In genomic region chr11:3849297-3849874, GRCh38 we compare ENCODE assay signal across 8 cellular contexts. TPM values are rescaled to one million over a fixed set of nuclear protein-coding genes. Genes with fewer than 3 reads are reported as not detected.
A peak's percentile ranks its signal among the peaks of the same experiment; 100 is the strongest.
DNase-seq lines count a peak whose midpoint lies in the region; ATAC-seq and TF ChIP-seq lines count a peak whose summit lies in the region.

No MANE protein-coding gene starts in this region.

- H3K4me3 Mint-ChIP-seq in activated T-cell treated with anti-CD3 and anti-CD28 coated beads, Interleukin-2, amount 50 U/mL, for 72 hours: no peak overlapping the region
- no peak overlapping the region for H3K4me3 Mint-ChIP-seq in glutamatergic neuron (ENCODE audit: unreplicated experiment)

- peaks cover 0 to 4% (median 2%) of the 10 kb centered on the region in 4 donors for H3K4me1 ChIP-seq in sigmoid colon

- peaks cover 44% of the 10 kb centered on the region for H3K4me1 Mint-ChIP-seq in activated T-cell treated with anti-CD3 and anti-CD28 coated beads, Interleukin-2, amount 50 U/mL, for 72 hours (ENCODE audit: low read depth)
- no peaks in the 10 kb centered on the region for H3K4me1 Mint-ChIP-seq in glutamatergic neuron (ENCODE audit: low read depth, unreplicated experiment)

- peak; percentile 45 for ATAC-seq in GM18861 (IDR thresholded peaks at IDR 0.05; ENCODE audit: unreplicated experiment)
- peak; percentile 51 to 55 for ATAC-seq in activated T-cell treated with anti-CD3 and anti-CD28 coated beads, Interleukin-2, amount 50 U/mL, for 72 hours (replicated peaks in 1 of 2)
- no peak for ATAC-seq in HG03139 (IDR thresholded peaks at IDR 0.05; ENCODE audit: unreplicated experiment)
- no peak for ATAC-seq in HG03460 (IDR thresholded peaks at IDR 0.05; ENCODE audit: unreplicated experiment)

- H3K9me3 Mint-ChIP-seq in activated T-cell treated with anti-CD3 and anti-CD28 coated beads, Interleukin-2, amount 50 U/mL, for 72 hours: no peaks in the 10 kb centered on the region
- H3K9me3 Mint-ChIP-seq in glutamatergic neuron (ENCODE audit: unreplicated experiment): no peaks in the 10 kb centered on the region

- H3K36me3 ChIP-seq in sigmoid colon: no peaks in the 10 kb centered on the region

- H3K27me3 ChIP-seq in sigmoid colon: no peaks in the 10 kb centered on the region

- H3K9me3 ChIP-seq in sigmoid colon: no peaks in the 10 kb centered on the region

- DNase-seq in NCI-H446 (lab: John Stamatoyannopoulos, UW) (peak; percentile 20 to 64), glutamatergic neuron (no peak), sigmoid colon (no peak)
- peak; percentile 47 to 59 for DNase-seq in activated T-cell treated with anti-CD3 and anti-CD28 coated beads, Interleukin-2, amount 50 U/mL, for 72 hours

- no peak overlapping the region for H3K27ac ChIP-seq in C4-2B
- H3K27ac ChIP-seq in sigmoid colon: no peak overlapping the region

- no peak for TF ChIP-seq EP300 in sigmoid colon (IDR thresholded peaks at IDR 0.05)

- H3K27me3 Mint-ChIP-seq in activated T-cell treated with anti-CD3 and anti-CD28 coated beads, Interleukin-2, amount 50 U/mL, for 72 hours (ENCODE audit: low read depth): no peaks in the 10 kb centered on the region
- H3K27me3 Mint-ChIP-seq in glutamatergic neuron (ENCODE audit: unreplicated experiment): no peaks in the 10 kb centered on the region

- H3K4me3 ChIP-seq in sigmoid colon: no peak overlapping the region

- no peak for TF ChIP-seq POLR2A in sigmoid colon (IDR thresholded peaks at IDR 0.05)

- WGBS in sigmoid colon, 2 donors: 66 to 69% methylated on average over 10 of the region's 10 CpGs

- no peaks in the 10 kb centered on the region for H3K36me3 Mint-ChIP-seq in activated T-cell treated with anti-CD3 and anti-CD28 coated beads, Interleukin-2, amount 50 U/mL, for 72 hours (ENCODE audit: insufficient read depth in 2 of 2)
- no peaks in the 10 kb centered on the region for H3K36me3 Mint-ChIP-seq in glutamatergic neuron (ENCODE audit: unreplicated experiment)

- TF ChIP-seq CTCF in C4-2B (conservative IDR thresholded peaks at IDR 0.05) (peak; percentile 87), glutamatergic neuron (IDR thresholded peaks at IDR 0.05; ENCODE audit: partially characterized antibody, unreplicated experiment) (peak; percentile 63), sigmoid colon (IDR thresholded peaks at IDR 0.05) (peak; percentile 50 to 68 (median 58))

- H3K27ac Mint-ChIP-seq in activated T-cell treated with anti-CD3 and anti-CD28 coated beads, Interleukin-2, amount 50 U/mL, for 72 hours: peak overlapping the region; percentile 72
- H3K27ac Mint-ChIP-seq in glutamatergic neuron (ENCODE audit: unreplicated experiment): no peak overlapping the region

- intact Hi-C loops in sigmoid colon (cut with DNase I): no loop called here

RNA-seq across cellular contexts. Expression of gene STIM1, which starts 6.1 kb away (rescaled TPM):
- total RNA-seq in activated T-cell treated with anti-CD3 and anti-CD28 coated beads, Interleukin-2, amount 50 U/mL, for 72 hours: 100 to 1,000 TPM; 129 to 157 TPM
- total RNA-seq in glutamatergic neuron (ENCODE audit: unreplicated experiment) (9.6 TPM), sigmoid colon (10 to 100 TPM; 24.7 to 37.4 (median 30.4) TPM)
- polyA plus RNA-seq in sigmoid colon: 10 to 100 TPM in 2 of 3 donors, 1 to 10 TPM in 1; 5.3 to 44.8 (median 15.6) TPM

RNA-seq across cellular contexts. Expression of gene RHOG, which starts 8.6 kb away (rescaled TPM):
- 100 to 1,000 TPM; 196 to 215 TPM for total RNA-seq in activated T-cell treated with anti-CD3 and anti-CD28 coated beads, Interleukin-2, amount 50 U/mL, for 72 hours
- total RNA-seq in glutamatergic neuron (ENCODE audit: unreplicated experiment): 6.6 TPM
- 10 to 100 TPM; 37.3 to 48.7 (median 46.0) TPM for total RNA-seq in sigmoid colon
- 10 to 100 TPM; 59.5 to 90.3 (median 81.8) TPM for polyA plus RNA-seq in sigmoid colon

RNA-seq across cellular contexts. Expression of gene PGAP2, which starts 41.0 kb away (rescaled TPM):
- 10 to 100 TPM; 37.6 to 45.9 TPM for total RNA-seq in activated T-cell treated with anti-CD3 and anti-CD28 coated beads, Interleukin-2, amount 50 U/mL, for 72 hours
- 20.0 TPM for total RNA-seq in glutamatergic neuron (ENCODE audit: unreplicated experiment)
- total RNA-seq in sigmoid colon: 1 to 10 TPM; 3.7 to 7.1 (median 4.5) TPM
- 10 to 100 TPM in 2 of 3 donors, 1 to 10 TPM in 1; 6.9 to 19.4 (median 11.4) TPM for polyA plus RNA-seq in sigmoid colon

RNA-seq across cellular contexts. Expression of gene NUP98, which starts 52.0 kb away (rescaled TPM):
- 100 to 1,000 TPM; 141 to 149 TPM for total RNA-seq in activated T-cell treated with anti-CD3 and anti-CD28 coated beads, Interleukin-2, amount 50 U/mL, for 72 hours
- 49.6 TPM for total RNA-seq in glutamatergic neuron (ENCODE audit: unreplicated experiment)
- total RNA-seq in sigmoid colon: 100 to 1,000 TPM in 3 of 4 donors, 10 to 100 TPM in 1; 83.5 to 158 (median 126) TPM
- polyA plus RNA-seq in sigmoid colon: 10 to 100 TPM; 14.4 to 33.3 (median 14.6) TPM

Comparison
In these comparisons a context has a peak if more than half of its experiments do, and no peak if none do; other contexts are left out.
1. ATAC-seq: peak in GM18861 (single experiment) and activated T-cell treated with anti-CD3 and anti-CD28 coated beads, Interleukin-2, amount 50 U/mL, for 72 hours (2 of 2); none in HG03139 (single experiment) and HG03460 (single experiment).
2. DNase-seq: peak in NCI-H446 (2 of 2) and activated T-cell treated with anti-CD3 and anti-CD28 coated beads, Interleukin-2, amount 50 U/mL, for 72 hours (2 of 2); none in glutamatergic neuron (single experiment) and sigmoid colon (single experiment).
3. Peak in every context shown above with its lines, with median percentiles within 50 percentile points of each other: CTCF ChIP-seq.